In the genomic region with DNA sequence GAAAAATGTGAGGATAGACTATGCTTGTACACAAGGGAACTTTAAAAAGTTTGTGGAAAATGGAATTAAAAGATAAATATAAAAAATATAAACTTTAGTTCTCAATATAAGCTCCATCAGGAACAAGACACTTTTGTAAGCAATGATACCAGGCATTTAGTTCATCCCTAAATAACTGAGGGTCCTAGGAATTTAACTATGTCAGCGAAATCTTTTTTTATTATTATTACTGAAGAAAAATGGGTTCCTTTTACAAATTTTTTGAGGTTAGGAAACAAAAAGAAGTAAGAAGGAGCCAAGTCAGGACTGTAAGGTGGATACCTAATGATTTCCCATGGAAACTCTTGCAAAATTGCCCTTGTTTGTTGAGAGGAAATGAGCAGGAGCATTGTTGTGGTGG, we compare ENCODE assay signal across 31 cellular contexts.
"Had no signal": no experiment of that assay in that cellular context is flagged by ENCODE, and none has a peak within 500 bp of the region (broad histone marks: within the 10 kb centered on the region; RNA-seq: fewer than 3 reads in every experiment).

No MANE protein-coding gene starts in this region.

- H3K4me1 ChIP-seq: colonic mucosa, foreskin keratinocyte, parathyroid adenoma, testis had no signal

- H3K4me3 ChIP-seq: colonic mucosa, esophagus muscularis mucosa, gastroesophageal sphincter, lung, mucosa of descending colon, smooth muscle cell, testis, tibial artery had no signal

- H3K4me1 Mint-ChIP-seq: endodermal cell, immature natural killer cell, mesothelial cell of epicardium had no signal

- H3K27ac ChIP-seq: colonic mucosa, esophagus muscularis mucosa, foreskin keratinocyte, gastroesophageal sphincter, neutrophil, parathyroid adenoma, testis, tibial artery had no signal

- H3K4me2 ChIP-seq: smooth muscle cell had no signal

- H3K36me3 ChIP-seq: colonic mucosa, neutrophil had no signal

- H2AFZ ChIP-seq: parathyroid adenoma had no signal

- ATAC-seq: foreskin keratinocyte; gastroesophageal sphincter; left lobe of liver; mucosa of descending colon; natural killer cell treated with Interleukin-12 subunit alpha and Interleukin-12 subunit beta and Interleukin-15 and Interleukin-18, amount 100 ng/mL, for 72 hours had no signal

- DNase-seq: colonic mucosa; effector CD8-positive, alpha-beta T cell; endodermal cell; foreskin keratinocyte; glutamatergic neuron; hypothalamus; immature natural killer cell; mesenchymal stem cell; mucosa of descending colon; naive B cell; stimulated activated CD4-positive, alpha-beta T cell treated with anti-CD3 and anti-CD28 coated beads, Interleukin-12 subunit alpha, Interleukin-12 subunit beta, amount 100 ng/mL, for 4 hours; stimulated activated CD4-positive, alpha-beta T cell treated with anti-CD3 and anti-CD28 coated beads, Interleukin-1b, Interleukin-23, amount 100 ng/mL, for 48 hours; stimulated activated CD4-positive, alpha-beta T cell treated with anti-CD3 and anti-CD28 coated beads, Interleukin-4, amount 100 ng/mL, for 1 hour; stimulated activated CD8-positive, alpha-beta memory T cell treated with anti-CD3 and anti-CD28 coated beads, Interleukin-4, amount 100 ng/mL, for 48 hours; stimulated activated naive CD4-positive, alpha-beta T cell; substantia nigra; testis; tibial artery had no signal

- H3K9ac ChIP-seq: parathyroid adenoma had no signal

- H3K27me3 Mint-ChIP-seq: dendritic cell treated with granulocyte-macrophage colony-stimulating factor and Interleukin-4, amounts not matched to agents 40 ng/mL and 50 ng/mL, for 4 days; naive B cell; natural killer cell treated with Interleukin-12 subunit alpha and Interleukin-12 subunit beta and Interleukin-15 and Interleukin-18, amount 100 ng/mL, for 72 hours; progenitor cell of endocrine pancreas; type B pancreatic cell had no signal

- H3K27ac Mint-ChIP-seq: dendritic cell treated with granulocyte-macrophage colony-stimulating factor and Interleukin-4, amounts not matched to agents 40 ng/mL and 50 ng/mL, for 4 days; endodermal cell; immature natural killer cell; mesothelial cell of epicardium; naive B cell; natural killer cell treated with Interleukin-12 subunit alpha and Interleukin-12 subunit beta and Interleukin-15 and Interleukin-18, amount 100 ng/mL, for 72 hours; progenitor cell of endocrine pancreas; type B pancreatic cell had no signal

- H3K27me3 ChIP-seq: colonic mucosa, esophagus muscularis mucosa, foreskin keratinocyte, gastroesophageal sphincter, neutrophil, testis, tibial artery had no signal

- H3K9me3 ChIP-seq: colonic mucosa, esophagus muscularis mucosa, neutrophil, testis, tibial artery had no signal

- H3K4me3 Mint-ChIP-seq: dendritic cell treated with granulocyte-macrophage colony-stimulating factor and Interleukin-4, amounts not matched to agents 40 ng/mL and 50 ng/mL, for 4 days; endodermal cell; immature natural killer cell; mesothelial cell of epicardium; naive B cell; natural killer cell treated with Interleukin-12 subunit alpha and Interleukin-12 subunit beta and Interleukin-15 and Interleukin-18, amount 100 ng/mL, for 72 hours; neural crest cell; type B pancreatic cell had no signal
